9 cellular contexts compared by ENCODE assay signal in the genomic region with DNA sequence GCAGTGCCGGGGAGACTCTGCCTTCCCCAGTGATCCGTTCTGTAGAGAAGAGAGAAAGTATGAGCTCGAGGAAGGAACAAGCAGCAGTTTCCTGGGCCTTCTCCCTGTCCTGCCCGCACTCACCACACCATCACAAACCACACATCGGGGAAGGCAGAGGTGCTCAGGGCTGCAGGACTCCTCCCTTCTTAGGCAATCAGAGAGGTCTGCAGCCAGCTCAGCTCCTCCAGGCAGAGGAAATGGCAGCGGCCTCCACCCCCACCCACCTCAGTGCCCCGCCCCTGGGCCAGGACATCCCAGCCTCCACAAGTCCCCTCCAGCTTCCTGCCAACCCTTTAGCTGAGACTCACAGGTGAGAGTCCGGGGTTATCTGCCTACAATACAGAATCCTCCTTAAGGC. TPM values are rescaled to one million over a fixed set of nuclear protein-coding genes. Genes with fewer than 3 reads are reported as not detected.
A peak's percentile ranks its signal among the peaks of the same experiment; 100 is the strongest.
DNase-seq lines count a peak whose midpoint lies in the region; ATAC-seq and TF ChIP-seq lines count a peak whose summit lies in the region.
"Had no signal": no experiment of that assay in that cellular context is flagged by ENCODE, and none has a peak within 500 bp of the region (broad histone marks: within the 10 kb centered on the region; RNA-seq: fewer than 3 reads in every experiment).

No MANE protein-coding gene starts in this region.

- H3K36me3 Mint-ChIP-seq in endothelial cell (ENCODE audit: low read depth, unreplicated experiment) = peaks cover 18% of the 10 kb centered on the region

- no peaks in the 10 kb centered on the region for H3K4me1 ChIP-seq in HEK293 (ENCODE audit: control insufficient read depth, insufficient read depth, low read length)

- H3K27ac Mint-ChIP-seq in endothelial cell (ENCODE audit: unreplicated experiment) = peak overlapping the region; percentile 27

- peaks cover 14% of the 10 kb centered on the region for H3K27me3 Mint-ChIP-seq in endothelial cell (ENCODE audit: unreplicated experiment)

- H3K4me3 ChIP-seq in HEK293 (ENCODE audit: low read depth, low read length) = no peak overlapping the region

- CTCF ChIA-PET in HEK293 (lab: Yijun Ruan, JAX) = interaction anchor here (0.5 to 3.6 kb wide), 6 partner anchors 10 to 489 kb away, joined by 3 to 22 read pairs (median 4); no protein-coding TSS in a partner anchor

- peaks cover 11% of the 10 kb centered on the region for H3K4me1 Mint-ChIP-seq in endothelial cell (ENCODE audit: unreplicated experiment)

- peak; percentile 69 for DNase-seq in activated CD4-positive, alpha-beta T cell treated with anti-CD3 and anti-CD28 coated beads for 48 hours
- no peak for DNase-seq in endothelial cell (ENCODE audit: low spot score)
- peak; percentile 56 for DNase-seq in stimulated activated CD4-positive, alpha-beta T cell treated with anti-CD3 and anti-CD28 coated beads, Interleukin-4, amount 100 ng/mL, for 24 hours
- DNase-seq in NCI-H1694 (lab: John Stamatoyannopoulos, UW) = no peak

- POLR2A ChIA-PET in HEK293 (lab: Yijun Ruan, JAX) = interaction anchor here (1.5 kb wide), 1 partner anchor 131 kb away, joined by 3 read pairs; the partner anchor contains the start of gene CFAP20

- TF ChIP-seq CTCF in HEK293 (tag by site-specific recombination; IDR thresholded peaks at IDR 0.05) = no peak
- no peak for TF ChIP-seq CTCF in endothelial cell (IDR thresholded peaks at IDR 0.05; ENCODE audit: unreplicated experiment)

- peaks cover 0 to 52% of the 10 kb centered on the region in 2 experiments; a peak in 1 of 3 replicates for H3K36me3 ChIP-seq in HEK293 (ENCODE audit: control insufficient read depth in 2 of 2, insufficient read depth in 1 of 2, low read length in 2 of 2)

- peak overlapping the region; percentile 79 for H3K4me3 Mint-ChIP-seq in endothelial cell (ENCODE audit: unreplicated experiment)

- H3K27ac ChIP-seq in HEK293 (ENCODE audit: extremely low read depth, low read depth, low read length) = no peak overlapping the region
- H3K27ac ChIP-seq: parathyroid adenoma had no signal

- H3K9me3 Mint-ChIP-seq in endothelial cell (ENCODE audit: unreplicated experiment) = no peaks in the 10 kb centered on the region

- no peaks in the 10 kb centered on the region for H3K9me3 ChIP-seq in HEK293 (ENCODE audit: control insufficient read depth, insufficient read depth, low read depth, low read length)

- ATAC-seq in HG03039 (IDR thresholded peaks at IDR 0.05; ENCODE audit: unreplicated experiment) = no peak
- ATAC-seq in HG03378 (IDR thresholded peaks at IDR 0.05; ENCODE audit: unreplicated experiment) = no peak
- ATAC-seq in GM21360 (IDR thresholded peaks at IDR 0.05; ENCODE audit: unreplicated experiment) = no peak

TF ChIP-seq in HEK293, 187 proteins besides CTCF, POLR2A, EP300 and RAD21:
- TF ChIP-seq KLF1 (tag by site-specific recombination; IDR thresholded peaks at IDR 0.05) (peak; percentile 46), GFI1B (tag by site-specific recombination; IDR thresholded peaks at IDR 0.05) (no peak)

RNA-seq across cellular contexts. Expression of gene ZNF319, which starts 2.0 kb away (rescaled TPM):
- 16.1 TPM for total RNA-seq in endothelial cell (ENCODE audit: unreplicated experiment)

RNA-seq across cellular contexts. Expression of gene USB1, which starts 2.7 kb away (rescaled TPM):
- total RNA-seq in endothelial cell (ENCODE audit: unreplicated experiment) = 79.5 TPM

RNA-seq across cellular contexts. Expression of gene MMP15, which starts 27.1 kb away (rescaled TPM):
- 97.8 TPM for total RNA-seq in endothelial cell (ENCODE audit: unreplicated experiment)

RNA-seq across cellular contexts. Expression of gene CNGB1, which starts 27.6 kb away (rescaled TPM):
- not detected for total RNA-seq in endothelial cell (ENCODE audit: unreplicated experiment)

Comparison
In these comparisons a context has a peak if more than half of its experiments do, and no peak if none do; other contexts are left out.
1. DNase-seq: peak in activated CD4-positive, alpha-beta T cell treated with anti-CD3 and anti-CD28 coated beads for 48 hours (single experiment) and stimulated activated CD4-positive, alpha-beta T cell treated with anti-CD3 and anti-CD28 coated beads, Interleukin-4, amount 100 ng/mL, for 24 hours (single experiment); none in endothelial cell (single experiment) and NCI-H1694 (single experiment).